10 cellular contexts compared by ENCODE assay signal in the genomic region with DNA sequence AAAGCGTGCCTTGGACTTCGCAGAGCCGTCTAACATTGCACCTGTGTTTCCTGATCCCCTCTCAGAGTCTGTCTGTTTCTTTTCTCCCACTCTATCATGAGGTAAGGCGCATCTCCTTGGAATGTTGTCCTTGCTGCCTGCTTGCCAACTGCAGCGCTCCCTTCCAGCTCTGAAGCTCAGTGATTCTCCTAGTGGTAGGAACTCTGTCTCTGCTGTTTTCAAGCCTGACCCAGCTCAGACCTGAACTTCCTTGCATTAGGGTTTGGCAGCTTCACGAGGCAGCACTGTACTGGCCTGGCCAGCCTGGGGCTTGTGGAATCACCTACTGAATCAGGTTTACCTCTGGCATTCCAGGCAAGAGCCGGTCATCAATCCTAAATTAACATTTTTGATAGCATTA.
A peak's percentile ranks its signal among the peaks of the same experiment; 100 is the strongest.
DNase-seq lines count a peak whose midpoint lies in the region; ATAC-seq and TF ChIP-seq lines count a peak whose summit lies in the region.
"Had no signal": no experiment of that assay in that cellular context is flagged by ENCODE, and none has a peak within 500 bp of the region (broad histone marks: within the 10 kb centered on the region; RNA-seq: fewer than 3 reads in every experiment).

No MANE protein-coding gene starts in this region.

- peaks cover 4 to 11% (median 4%) of the 10 kb centered on the region in 3 experiments; a peak in 4 of 7 replicates for H3K36me3 Mint-ChIP-seq in H9 (ENCODE audit: insufficient read depth in 1 of 3, low read depth in 3 of 3)
- no peaks in the 10 kb centered on the region for H3K36me3 Mint-ChIP-seq in CD8-positive, alpha-beta T cell

- no peaks in the 10 kb centered on the region for H4K20me1 ChIP-seq in H9 (ENCODE audit: control insufficient read depth, insufficient read depth, insufficient read length)

- no peak overlapping the region for H2BK12ac ChIP-seq in H9 (ENCODE audit: insufficient read length, low read depth, low read length)

- no peak overlapping the region for H3K56ac ChIP-seq in H9 (ENCODE audit: insufficient read length, low read depth, low read length)

- H3K9me3 Mint-ChIP-seq in H9: peaks cover 9% of the 10 kb centered on the region in 2 experiments; a peak in 4 of 5 replicates
- H3K9me3 Mint-ChIP-seq in CD8-positive, alpha-beta T cell: no peaks in the 10 kb centered on the region
- H3K9me3 Mint-ChIP-seq: T-helper 1 cell treated with Interleukin-12 subunit alpha and Interleukin-12 subunit beta and Interleukin-4 antibody, amounts not matched to agents 30 μg/mL and 1 μg/mL, for 36 hours had no signal

- no peak overlapping the region for H3T11ph ChIP-seq in H9 (ENCODE audit: low read length)

- H2AK5ac ChIP-seq in H9 (ENCODE audit: insufficient read length, low read length): no peak overlapping the region

- no peaks in the 10 kb centered on the region for H3K27me3 ChIP-seq in H9 (ENCODE audit: insufficient read depth, low read length)
- H3K27me3 ChIP-seq in iPS DF 6.9 (ENCODE audit: control insufficient read depth, insufficient read depth, low read length): no peaks in the 10 kb centered on the region
- H3K27me3 ChIP-seq in transverse colon: peaks cover 10% of the 10 kb centered on the region
- no peaks in the 10 kb centered on the region for H3K27me3 ChIP-seq in CD8-positive, alpha-beta T cell (ENCODE audit: insufficient read depth, low read length)

- H3K9ac ChIP-seq in H9 (ENCODE audit: extremely low read depth, insufficient read length, low read length): no peak overlapping the region

- in situ Hi-C loops in transverse colon (cut with MboI; ENCODE audit: low pct_ligation_motif_present in 1 of 4, low pct_unique_long_range_greater_than_20kb in 1 of 4, low sequenced_read_pairs in 3 of 4): no loop called here

- H3K4me2 ChIP-seq in H9 (ENCODE audit: insufficient read depth, insufficient read length, low read length): no peak overlapping the region

- H3K79me2 ChIP-seq in H9 (ENCODE audit: insufficient read depth, low read length): no peaks in the 10 kb centered on the region

- H3K4me1 Mint-ChIP-seq in H9: peaks cover 9% of the 10 kb centered on the region in 2 experiments; a peak in 3 of 4 replicates
- H3K4me1 Mint-ChIP-seq in CD8-positive, alpha-beta T cell (ENCODE audit: low read depth): no peaks in the 10 kb centered on the region

- POLR2A ChIA-PET in CD8-positive, alpha-beta T cell (lab: Charles Lee): no interaction called here

- H3K36me3 ChIP-seq in iPS DF 6.9 (ENCODE audit: control insufficient read depth, insufficient read depth, low read length) (no peaks in the 10 kb centered on the region), transverse colon (no peaks in the 10 kb centered on the region)
- no peaks in the 10 kb centered on the region for H3K36me3 ChIP-seq in CD8-positive, alpha-beta T cell (ENCODE audit: insufficient read depth, low read length)

- peak; percentile 74 for TF ChIP-seq CTCF in H9 (conservative IDR thresholded peaks at IDR 0.05)
- peak; percentile 50; the same call in 1 of the 2 replicates for TF ChIP-seq CTCF in VCaP (conservative IDR thresholded peaks at IDR 0.05)
- peak in 3 of 5 experiments; percentile 16 to 37 (median 21) for TF ChIP-seq CTCF in transverse colon (IDR thresholded peaks at IDR 0.05)
- TF ChIP-seq CTCF in CD8-positive, alpha-beta T cell (IDR thresholded peaks at IDR 0.05): no peak

- no peak for TF ChIP-seq EP300 in transverse colon (IDR thresholded peaks at IDR 0.05; ENCODE audit: low read depth)

- H3K27ac ChIP-seq in H9 (ENCODE audit: insufficient read length, low read depth, low read length) (no peak overlapping the region), VCaP (no peak overlapping the region), iPS DF 6.9 (ENCODE audit: low read length) (no peak overlapping the region), transverse colon (no peak overlapping the region)
- no peak overlapping the region for H3K27ac ChIP-seq in CD8-positive, alpha-beta T cell (ENCODE audit: low read depth, low read length)

- H2BK15ac ChIP-seq in H9 (ENCODE audit: low read depth, low read length): no peak overlapping the region

- H3K4me1 ChIP-seq in H9 (ENCODE audit: insufficient read depth, low read length) (peaks cover 1% of the 10 kb centered on the region; the same call in 1 of the 2 replicates), iPS DF 6.9 (ENCODE audit: control insufficient read depth, insufficient read depth, low read length) (no peaks in the 10 kb centered on the region), transverse colon (peaks cover 0 to 4% (median 0%) of the 10 kb centered on the region in 4 donors)
- H3K4me1 ChIP-seq in CD8-positive, alpha-beta T cell (ENCODE audit: insufficient read depth, low read length): no peaks in the 10 kb centered on the region

- no peak overlapping the region for H4K5ac ChIP-seq in H9 (ENCODE audit: insufficient read length, low read depth, low read length)

- intact Hi-C loops in transverse colon (cut with DNase I; ENCODE audit: low total_unique reads): no loop called here
- intact Hi-C loops in CD8-positive, alpha-beta T cell (cut with DNase I, micrococcal nuclease): no loop called here

- no peak overlapping the region for H3K23ac ChIP-seq in H9 (ENCODE audit: insufficient read length, low read depth, low read length)

- TF ChIP-seq POLR2A in transverse colon (IDR thresholded peaks at IDR 0.05): no peak

- H3K27me3 Mint-ChIP-seq in H9 (ENCODE audit: low read depth): peaks cover 5% of the 10 kb centered on the region
- H3K27me3 Mint-ChIP-seq in CD8-positive, alpha-beta T cell (ENCODE audit: low read depth): peaks cover 5% of the 10 kb centered on the region

- no peaks in the 10 kb centered on the region for H3K79me1 ChIP-seq in H9 (ENCODE audit: insufficient read depth, low read depth, low read length, poor library complexity, severe bottlenecking)

- no peak overlapping the region for H2BK5ac ChIP-seq in H9 (ENCODE audit: insufficient read length, low read length)

- no peaks in the 10 kb centered on the region for H3K23me2 ChIP-seq in H9 (ENCODE audit: insufficient read length, low read depth, low read length, poor library complexity, severe bottlenecking)

- H4K8ac ChIP-seq in H9 (replicated peaks; ENCODE audit: insufficient read length, low read depth, low read length): no peak overlapping the region

- H2AFZ ChIP-seq in H9 (ENCODE audit: low read length): no peak overlapping the region

- no peak overlapping the region for H3K18ac ChIP-seq in H9 (ENCODE audit: insufficient read length, low read depth, low read length)

- no peak overlapping the region for H3K4me3 Mint-ChIP-seq in H9
- H3K4me3 Mint-ChIP-seq in CD8-positive, alpha-beta T cell: no peak overlapping the region
- H3K4me3 Mint-ChIP-seq: T-helper 1 cell treated with Interleukin-12 subunit alpha and Interleukin-12 subunit beta and Interleukin-4 antibody, amounts not matched to agents 30 μg/mL and 1 μg/mL, for 36 hours had no signal

- no peak overlapping the region for H2BK20ac ChIP-seq in H9 (ENCODE audit: low read depth, low read length, poor library complexity, severe bottlenecking)

- DNase-seq in H9 (peak; percentile 83), iPS DF 6.9 (ENCODE audit: low read depth, low spot score) (peak; percentile 50), transverse colon (no peak), epidermal melanocyte (ENCODE audit: insufficient read length, low spot score) (no peak), NCI-H2107 (lab: John Stamatoyannopoulos, UW) (no peak)
- DNase-seq in CD8-positive, alpha-beta T cell: no peak
- DNase-seq: activated naive CD4-positive, alpha-beta T cell; small intestine had no signal

- H3K9me3 ChIP-seq in H9 (ENCODE audit: control insufficient read depth, low read depth, low read length) (no peaks in the 10 kb centered on the region), iPS DF 6.9 (ENCODE audit: control insufficient read depth, insufficient read depth, low read length) (no peaks in the 10 kb centered on the region), transverse colon (no peaks in the 10 kb centered on the region)
- H3K9me3 ChIP-seq in CD8-positive, alpha-beta T cell (ENCODE audit: low read length): no peaks in the 10 kb centered on the region

- H4K91ac ChIP-seq in H9 (ENCODE audit: insufficient read length, low read depth, low read length): no peak overlapping the region

- H3K4me3 ChIP-seq in iPS DF 6.9 (ENCODE audit: low read length) (no peak overlapping the region), transverse colon (no peak overlapping the region)
- H3K4me3 ChIP-seq in CD8-positive, alpha-beta T cell (ENCODE audit: low read depth, low read length): no peak overlapping the region

- H3K4ac ChIP-seq in H9 (ENCODE audit: low read depth, low read length): no peak overlapping the region

- no peak overlapping the region for H3K14ac ChIP-seq in H9 (ENCODE audit: insufficient read depth, low read length)

- ATAC-seq in CD8-positive, alpha-beta T cell: no peak

- no peak overlapping the region for H2BK120ac ChIP-seq in H9 (ENCODE audit: low read depth, low read length, poor library complexity, severe bottlenecking)

- no CpG with 5 or more reads among the region's 7 CpGs for WGBS in H9 (ENCODE audit: extremely low coverage, insufficient read length, low lambda C conversion rate)
- WGBS in iPS DF 6.9 (ENCODE audit: insufficient coverage, insufficient read length): no CpG with 5 or more reads among the region's 7 CpGs
- WGBS in transverse colon (ENCODE audit: low coverage in 1 of 2), 2 donors: 62 to 63% methylated on average over 5 to 7 of the region's 7 CpGs

- H3K27ac Mint-ChIP-seq in H9: no peak overlapping the region
- no peak overlapping the region for H3K27ac Mint-ChIP-seq in CD8-positive, alpha-beta T cell
- H3K27ac Mint-ChIP-seq: T-helper 1 cell treated with Interleukin-12 subunit alpha and Interleukin-12 subunit beta and Interleukin-4 antibody, amounts not matched to agents 30 μg/mL and 1 μg/mL, for 36 hours had no signal

- CTCF ChIA-PET in CD8-positive, alpha-beta T cell (lab: Charles Lee): no interaction called here

Comparison
In these comparisons a context has a peak if more than half of its experiments do, and no peak if none do; other contexts are left out.
1. DNase-seq: peak in H9 (single experiment) and iPS DF 6.9 (single experiment); none in transverse colon (single experiment), CD8-positive, alpha-beta T cell (0 of 7), epidermal melanocyte (single experiment) and NCI-H2107 (single experiment).